Comparison of ENCODE assay signal across 34 cellular contexts in the genomic region with DNA sequence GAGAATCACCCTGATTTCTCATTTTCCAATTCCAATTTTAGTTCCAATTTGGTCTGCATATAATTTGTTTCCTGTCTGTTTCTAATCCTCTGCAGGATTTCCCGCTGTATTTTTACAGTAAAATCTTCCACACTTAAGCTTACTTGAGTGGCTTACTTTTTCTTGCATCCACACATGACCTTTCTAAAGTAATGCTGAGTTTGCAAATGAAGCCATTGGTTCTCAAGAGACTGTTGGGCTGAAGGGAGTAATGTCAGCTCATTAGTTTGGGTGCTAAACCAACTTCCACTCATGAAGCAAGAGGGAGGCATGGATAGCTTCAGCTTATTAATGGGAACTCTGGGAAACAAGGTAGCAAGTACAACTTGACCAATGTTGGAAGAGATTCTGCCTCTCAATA.
"Had no signal": no experiment of that assay in that cellular context is flagged by ENCODE, and none has a peak within 500 bp of the region (broad histone marks: within the 10 kb centered on the region; RNA-seq: fewer than 3 reads in every experiment).

No MANE protein-coding gene starts in this region.

- H3K27me3 ChIP-seq: cardiac muscle cell, MG63 had no signal

- H3K4me1 Mint-ChIP-seq: activated naive CD4-positive, alpha-beta T cell treated with anti-CD3 and anti-CD28 coated beads, Interleukin-2, amount 10 ng/mL, durations not matched to agents 7 days and 5 days; activated naive CD8-positive, alpha-beta T cell treated with anti-CD3 and anti-CD28 coated beads, Interleukin-2, amount 50 U/mL, for 24 hours; central memory CD8-positive, alpha-beta T cell; T-cell had no signal

- H3K27ac ChIP-seq: cardiac muscle cell, PC-9, RWPE1, VCaP had no signal

- H2AFZ ChIP-seq: PC-9 had no signal

- H3K36me3 Mint-ChIP-seq: activated CD4-positive, alpha-beta memory T cell treated with anti-CD3 and anti-CD28 coated beads for 36 hours; activated naive CD4-positive, alpha-beta T cell treated with anti-CD3 and anti-CD28 coated beads, Interleukin-2, amount 10 ng/mL, durations not matched to agents 7 days and 5 days; activated naive CD8-positive, alpha-beta T cell; T-cell had no signal

- H3K4me3 Mint-ChIP-seq: activated B cell treated with CpG ODN at 0.5 μM for 24 hours; activated CD4-positive, alpha-beta memory T cell treated with anti-CD3 and anti-CD28 coated beads for 36 hours; activated naive CD4-positive, alpha-beta T cell treated with anti-CD3 and anti-CD28 coated beads, Interleukin-2, amount 10 ng/mL, durations not matched to agents 7 days and 5 days; activated naive CD8-positive, alpha-beta T cell; activated naive CD8-positive, alpha-beta T cell treated with anti-CD3 and anti-CD28 coated beads, Interleukin-2, amount 50 U/mL, for 24 hours; central memory CD8-positive, alpha-beta T cell; T-cell had no signal

- H3K36me3 ChIP-seq: cardiac muscle cell, MG63 had no signal

- DNase-seq: activated B cell treated with CpG ODN at 0.5 μM for 24 hours; activated CD4-positive, alpha-beta memory T cell treated with anti-CD3 and anti-CD28 coated beads for 36 hours; activated CD4-positive, alpha-beta T cell treated with anti-CD3 and anti-CD28 coated beads for 4 hours; activated CD4-positive, alpha-beta T cell treated with anti-CD3 and anti-CD28 coated beads, Interleukin-2, amount 50 U/mL, for 1 hour; activated CD4-positive, CD25-positive, alpha-beta regulatory T cell treated with anti-CD3 and anti-CD28 coated beads, Interleukin-2, amount 50 U/mL, for 72 hours; activated CD8-positive, alpha-beta memory T cell treated with anti-CD3 and anti-CD28 coated beads, Interleukin-2, amount 50 U/mL, for 48 hours; activated effector memory CD4-positive, alpha-beta T cell treated with Interleukin-2 at 50 U/mL for 16 hours; activated naive CD4-positive, alpha-beta T cell treated with anti-CD3 and anti-CD28 coated beads, Interleukin-2, amount 10 ng/mL, durations not matched to agents 7 days and 5 days; activated naive CD8-positive, alpha-beta T cell treated with anti-CD3 and anti-CD28 coated beads, Interleukin-2, amount 50 U/mL, for 24 hours; activated T-cell treated with anti-CD3 and anti-CD28 coated beads, Interleukin-2, amount 50 U/mL, for 48 hours; anterior cingulate cortex; Kasumi-1; MG63; NCI-H1048; NCI-H1436 treated with DMSO at 0.1 percent for 48 hours; NCI-H1694 treated with DMSO at 0.1 percent for 48 hours; NCI-H2029; NCI-H345; NCI-H524 treated with DMSO at 0.1 percent for 48 hours; NCI-H748 treated with DMSO at 0.1 percent for 48 hours; NK-92 treated with Interleukin-12 subunit alpha and Interleukin-12 subunit beta, amount 100 ng/mL, for 24 hours; PC-9; SIG-M5; T-cell; T-helper 2 cell; T-helper 9 cell had no signal

- FAIRE-seq: RCC 7860 had no signal

- H3K27ac Mint-ChIP-seq: activated B cell treated with CpG ODN at 0.5 μM for 24 hours; activated CD4-positive, alpha-beta memory T cell treated with anti-CD3 and anti-CD28 coated beads for 36 hours; activated naive CD4-positive, alpha-beta T cell treated with anti-CD3 and anti-CD28 coated beads, Interleukin-2, amount 10 ng/mL, durations not matched to agents 7 days and 5 days; activated naive CD8-positive, alpha-beta T cell; activated naive CD8-positive, alpha-beta T cell treated with anti-CD3 and anti-CD28 coated beads, Interleukin-2, amount 50 U/mL, for 24 hours; T-cell had no signal

- ATAC-seq: activated naive CD8-positive, alpha-beta T cell treated with anti-CD3 and anti-CD28 coated beads, Interleukin-2, amount 50 U/mL, for 24 hours; Right ventricle myocardium inferior; SK-N-SH treated with all-trans-retinoic acid at 6 μM for 48 hours; T-cell had no signal

- H3K4me2 ChIP-seq: PC-9 had no signal

- H3K4me3 ChIP-seq: cardiac muscle cell, MG63, PC-9 had no signal

- H3K9me3 Mint-ChIP-seq: activated B cell treated with CpG ODN at 0.5 μM for 24 hours; activated CD4-positive, alpha-beta memory T cell treated with anti-CD3 and anti-CD28 coated beads for 36 hours; activated naive CD4-positive, alpha-beta T cell treated with anti-CD3 and anti-CD28 coated beads, Interleukin-2, amount 10 ng/mL, durations not matched to agents 7 days and 5 days; activated naive CD8-positive, alpha-beta T cell treated with anti-CD3 and anti-CD28 coated beads, Interleukin-2, amount 50 U/mL, for 24 hours; central memory CD8-positive, alpha-beta T cell; T-cell had no signal

- H3K9me3 ChIP-seq: MG63 had no signal
